In genomic region chr22:49856766-49857618, GRCh38 we compare ENCODE assay signal across 16 cellular contexts.
"Had no signal": no experiment of that assay in that cellular context is flagged by ENCODE, and none has a peak within 500 bp of the region (broad histone marks: within the 10 kb centered on the region; RNA-seq: fewer than 3 reads in every experiment).

No MANE protein-coding gene starts in this region.

- H3K9me3 ChIP-seq: ascending aorta, heart left ventricle, pancreas, thyroid gland, uterus had no signal

- H3K36me3 ChIP-seq: pancreas, thyroid gland, uterus had no signal

- H3K27me3 ChIP-seq: ascending aorta, dorsolateral prefrontal cortex, heart left ventricle, pancreas, thyroid gland, uterus had no signal

- DNase-seq: activated CD4-positive, alpha-beta T cell treated with anti-CD3 and anti-CD28 coated beads, Interleukin-2, amount 50 U/mL, for 4 hours; activated CD4-positive, CD25-positive, alpha-beta regulatory T cell treated with anti-CD3 and anti-CD28 coated beads, Interleukin-2, amount 50 U/mL, for 72 hours; activated T-cell treated with anti-CD3 and anti-CD28 coated beads, Interleukin-2, amount 50 U/mL, for 4 hours; endodermal cell; heart left ventricle; left cardiac atrium; midbrain; stimulated activated CD4-positive, alpha-beta T cell treated with anti-CD3 and anti-CD28 coated beads, Interleukin-2, amount 100 ng/mL, for 48 hours; T-helper 9 cell; uterus had no signal

- H3K36me3 Mint-ChIP-seq: stimulated activated memory B cell treated with anti-CD40 and anti-IgM and Interleukin-4, amounts not matched to agents 10 μg/mL and 1 μg/mL and 100 μg/mL, for 72 hours had no signal

- H3K27ac Mint-ChIP-seq: stimulated activated memory B cell treated with anti-CD40 and anti-IgM and Interleukin-4, amounts not matched to agents 10 μg/mL and 1 μg/mL and 100 μg/mL, for 72 hours had no signal

- ATAC-seq: activated T-cell treated with anti-CD3 and anti-CD28 coated beads, Interleukin-2, amount 50 U/mL, for 4 hours; heart left ventricle; left cardiac atrium; pancreas; stimulated activated memory B cell treated with anti-CD40 and anti-IgM and Interleukin-4, amounts not matched to agents 10 μg/mL and 1 μg/mL and 100 μg/mL, for 72 hours had no signal

- H3K9me3 Mint-ChIP-seq: activated T-cell treated with anti-CD3 and anti-CD28 coated beads, Interleukin-2, amount 50 U/mL, for 4 hours; endodermal cell; stimulated activated memory B cell treated with anti-CD40 and anti-IgM and Interleukin-4, amounts not matched to agents 10 μg/mL and 1 μg/mL and 100 μg/mL, for 72 hours had no signal

- H3K27ac ChIP-seq: ascending aorta, dorsolateral prefrontal cortex, heart left ventricle, thyroid gland, uterus had no signal

- H3K4me3 ChIP-seq: ascending aorta, heart left ventricle, lung, thyroid gland, uterus had no signal

- H3K4me3 Mint-ChIP-seq: endodermal cell had no signal
